Comparison of ENCODE assay signal across 1 cellular context in genomic region chr5:123482258-123482657, GRCh38.
TF ChIP-seq lines count a peak whose summit lies in the region.

No MANE protein-coding gene starts in this region.

TF ChIP-seq in SK-N-SH, 30 proteins besides CTCF, POLR2A, EP300 and RAD21 (continued from another document):
- no peak for TF ChIP-seq ZBTB33 (IDR thresholded peaks at IDR 0.05; ENCODE audit: borderline replicate concordance, low read depth)
- no peak for TF ChIP-seq RXRA (IDR thresholded peaks at IDR 0.05; ENCODE audit: borderline replicate concordance, low read depth)
- TF ChIP-seq MXI1 (IDR thresholded peaks at IDR 0.05; ENCODE audit: low read depth, low read length), result no peak
- TF ChIP-seq NFIC (IDR thresholded peaks at IDR 0.05; ENCODE audit: borderline replicate concordance), result no peak
- no peak for TF ChIP-seq USF2 (IDR thresholded peaks at IDR 0.05; ENCODE audit: borderline replicate concordance, low read depth, low read length)
- no peak for TF ChIP-seq POLR2AphosphoS5 (IDR thresholded peaks at IDR 0.05; ENCODE audit: low read depth, low read length)
- TF ChIP-seq TCF12 (IDR thresholded peaks at IDR 0.05), result no peak
- TF ChIP-seq YY1 (IDR thresholded peaks at IDR 0.05; ENCODE audit: low read depth), result no peak
- no peak for TF ChIP-seq GABPA (IDR thresholded peaks at IDR 0.05; ENCODE audit: low read depth)
- TF ChIP-seq REST (IDR thresholded peaks at IDR 0.05; ENCODE audit: low read depth, low read length), result no peak
- no peak for TF ChIP-seq MEF2A (IDR thresholded peaks at IDR 0.05; ENCODE audit: borderline replicate concordance, low read depth)
